20 cellular contexts compared by ENCODE assay signal in the genomic region with DNA sequence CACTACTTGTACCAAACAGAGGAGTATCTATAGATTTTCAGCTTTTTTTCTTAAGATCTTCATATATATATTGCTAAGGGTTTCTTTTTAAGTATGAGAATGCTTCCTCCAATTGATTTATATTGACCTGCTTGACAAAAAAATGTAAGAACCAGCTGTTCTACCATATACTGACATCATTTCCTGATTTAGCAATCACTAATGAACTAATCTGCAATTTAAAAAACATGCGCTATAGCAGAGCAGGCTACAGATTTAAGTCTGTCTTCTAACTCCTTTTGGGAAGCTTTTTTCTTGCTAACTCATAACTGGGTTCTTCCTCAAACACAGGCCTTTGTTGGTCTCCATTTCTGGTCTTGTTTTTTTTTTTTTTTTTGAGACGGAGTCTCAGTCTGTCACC.
"Had no signal": no experiment of that assay in that cellular context is flagged by ENCODE, and none has a peak within 500 bp of the region (broad histone marks: within the 10 kb centered on the region; RNA-seq: fewer than 3 reads in every experiment).

No MANE protein-coding gene starts in this region.

- H3K27me3 ChIP-seq: brain microvascular endothelial cell, esophagus squamous epithelium, heart right ventricle, right atrium auricular region, tibial artery had no signal

- H3K36me3 ChIP-seq: brain microvascular endothelial cell, esophagus squamous epithelium, heart right ventricle, prostate gland, right atrium auricular region, tibial artery had no signal

- H3K36me3 Mint-ChIP-seq: activated CD4-positive, alpha-beta memory T cell treated with anti-CD3 and anti-CD28 coated beads for 36 hours had no signal

- H3K9me3 Mint-ChIP-seq: activated B cell treated with CpG ODN at 0.5 μM for 24 hours; activated naive CD4-positive, alpha-beta T cell treated with anti-CD3 and anti-CD28 coated beads for 36 hours; memory B cell had no signal

- H3K9me3 ChIP-seq: esophagus squamous epithelium, heart right ventricle, mucosa of descending colon, prostate gland, right atrium auricular region, tibial artery had no signal

- H3K27ac Mint-ChIP-seq: activated B cell treated with CpG ODN at 0.5 μM for 24 hours; activated CD4-positive, alpha-beta memory T cell treated with anti-CD3 and anti-CD28 coated beads for 36 hours; activated naive CD4-positive, alpha-beta T cell treated with anti-CD3 and anti-CD28 coated beads for 36 hours; activated T-cell treated with anti-CD3 and anti-CD28 coated beads, Interleukin-2, amount 50 U/mL, for 24 hours; effector memory CD8-positive, alpha-beta T cell; memory B cell had no signal

- H3K27me3 Mint-ChIP-seq: activated B cell treated with CpG ODN at 0.5 μM for 24 hours; activated CD4-positive, alpha-beta memory T cell treated with anti-CD3 and anti-CD28 coated beads for 36 hours; activated T-cell treated with anti-CD3 and anti-CD28 coated beads, Interleukin-2, amount 50 U/mL, for 24 hours; effector memory CD8-positive, alpha-beta T cell; memory B cell; naive B cell had no signal

- H3K4me1 ChIP-seq: esophagus squamous epithelium, heart right ventricle, right atrium auricular region, tibial artery had no signal

- H3K4me1 Mint-ChIP-seq: activated B cell treated with CpG ODN at 0.5 μM for 24 hours, memory B cell, naive B cell, neural crest cell had no signal

- H3K4me3 ChIP-seq: esophagus squamous epithelium, heart right ventricle, mucosa of descending colon, prostate gland, right atrium auricular region, tibial artery had no signal

- H3K27ac ChIP-seq: brain microvascular endothelial cell, esophagus squamous epithelium, heart right ventricle, prostate gland, right atrium auricular region, tibial artery had no signal

- DNase-seq: activated B cell treated with CpG ODN at 0.5 μM for 24 hours; activated CD4-positive, alpha-beta memory T cell treated with anti-CD3 and anti-CD28 coated beads for 36 hours; activated CD4-positive, alpha-beta T cell treated with anti-CD3 and anti-CD28 coated beads for 4 hours; activated naive CD4-positive, alpha-beta T cell treated with anti-CD3 and anti-CD28 coated beads for 36 hours; activated T-cell treated with anti-CD3 and anti-CD28 coated beads, Interleukin-2, amount 50 U/mL, for 24 hours; aorta; brain microvascular endothelial cell; effector memory CD8-positive, alpha-beta T cell; esophagus squamous epithelium; heart right ventricle; kidney glomerular epithelial cell; mucosa of descending colon; naive B cell; stimulated activated naive CD8-positive, alpha-beta T cell treated with anti-CD3 and anti-CD28 coated beads, Interleukin-15, Interleukin-2, amounts not matched to agents 100 U/mL and 50 U/mL, for 24 hours; substantia nigra; tibial artery had no signal

- H3K4me3 Mint-ChIP-seq: activated B cell treated with CpG ODN at 0.5 μM for 24 hours; activated CD4-positive, alpha-beta memory T cell treated with anti-CD3 and anti-CD28 coated beads for 36 hours; activated naive CD4-positive, alpha-beta T cell treated with anti-CD3 and anti-CD28 coated beads for 36 hours; activated T-cell treated with anti-CD3 and anti-CD28 coated beads, Interleukin-2, amount 50 U/mL, for 24 hours; effector memory CD8-positive, alpha-beta T cell; memory B cell; naive B cell; neural crest cell had no signal

- ATAC-seq: effector memory CD8-positive, alpha-beta T cell; heart right ventricle; mucosa of descending colon; stimulated activated naive CD8-positive, alpha-beta T cell treated with anti-CD3 and anti-CD28 coated beads, Interleukin-15, Interleukin-2, amounts not matched to agents 100 U/mL and 50 U/mL, for 24 hours had no signal
